Comparison of ENCODE assay signal across 18 cellular contexts in genomic region chr1:168317309-168317708, GRCh38. TPM values are rescaled to one million over a fixed set of nuclear protein-coding genes. Genes with fewer than 3 reads are reported as not detected.
DNase-seq lines count a peak whose midpoint lies in the region; ATAC-seq and TF ChIP-seq lines count a peak whose summit lies in the region.
"Had no signal": no experiment of that assay in that cellular context is flagged by ENCODE, and none has a peak within 500 bp of the region (broad histone marks: within the 10 kb centered on the region; RNA-seq: fewer than 3 reads in every experiment).

No MANE protein-coding gene starts in this region.

- no peak for DNase-seq in activated CD8-positive, alpha-beta memory T cell treated with anti-CD3 and anti-CD28 coated beads, Interleukin-2, amount 10 ng/mL, durations not matched to agents 7 days and 5 days
- no peak for DNase-seq in activated CD8-positive, alpha-beta memory T cell treated with anti-CD3 and anti-CD28 coated beads, Interleukin-2, amount 50 U/mL, for 4 hours
- peak; percentile 94 for DNase-seq in MM.1S
- peak; percentile 35 for DNase-seq in activated CD4-positive, alpha-beta memory T cell treated with anti-CD3 and anti-CD28 coated beads, Interleukin-2, amount 10 ng/mL, durations not matched to agents 7 days and 5 days
- no peak for DNase-seq in NCI-H187 (lab: John Stamatoyannopoulos, UW)
- DNase-seq in DMS 273 (lab: John Stamatoyannopoulos, UW; ENCODE audit: unreplicated experiment), result no peak
- DNase-seq: BE2C; CD4-positive, alpha-beta memory T cell; DMS153; DND-41; GDM1; HCEC 1CT; HFFc6 had no signal

- H3K4me1 Mint-ChIP-seq in activated CD8-positive, alpha-beta memory T cell treated with anti-CD3 and anti-CD28 coated beads, Interleukin-2, amount 10 ng/mL, durations not matched to agents 7 days and 5 days, result peaks cover 48% of the 10 kb centered on the region
- H3K4me1 Mint-ChIP-seq in activated CD4-positive, alpha-beta memory T cell treated with anti-CD3 and anti-CD28 coated beads, Interleukin-2, amount 10 ng/mL, durations not matched to agents 7 days and 5 days, result peaks cover 58% of the 10 kb centered on the region

- H3K9me3 Mint-ChIP-seq in activated CD8-positive, alpha-beta memory T cell treated with anti-CD3 and anti-CD28 coated beads, Interleukin-2, amount 10 ng/mL, durations not matched to agents 7 days and 5 days (ENCODE audit: low read depth), result no peaks in the 10 kb centered on the region
- H3K9me3 Mint-ChIP-seq in activated CD4-positive, alpha-beta memory T cell treated with anti-CD3 and anti-CD28 coated beads, Interleukin-2, amount 10 ng/mL, durations not matched to agents 7 days and 5 days, result peaks cover 9% of the 10 kb centered on the region
- H3K9me3 Mint-ChIP-seq: HFFc6 had no signal

- H3K36me3 ChIP-seq in KOPT-K1 (ENCODE audit: insufficient read depth, low read length), result no peaks in the 10 kb centered on the region
- no peaks in the 10 kb centered on the region for H3K36me3 ChIP-seq in MM.1S (replicated peaks; ENCODE audit: insufficient read depth, low read length)
- H3K36me3 ChIP-seq: BE2C had no signal

- H3K79me2 ChIP-seq in MM.1S (ENCODE audit: low read length), result no peaks in the 10 kb centered on the region

- H3K27me3 Mint-ChIP-seq in activated CD8-positive, alpha-beta memory T cell treated with anti-CD3 and anti-CD28 coated beads, Interleukin-2, amount 10 ng/mL, durations not matched to agents 7 days and 5 days, result no peaks in the 10 kb centered on the region
- no peaks in the 10 kb centered on the region for H3K27me3 Mint-ChIP-seq in activated CD4-positive, alpha-beta memory T cell treated with anti-CD3 and anti-CD28 coated beads, Interleukin-2, amount 10 ng/mL, durations not matched to agents 7 days and 5 days
- H3K27me3 Mint-ChIP-seq: CD4-positive, alpha-beta memory T cell had no signal

- H3K4me2 ChIP-seq in MM.1S (ENCODE audit: low read depth, low read length), result peak overlapping the region; percentile 43
- H3K4me2 ChIP-seq: A549 had no signal

- H3K9me2 ChIP-seq in MM.1S (replicated peaks; ENCODE audit: insufficient read depth, low read length), result no peaks in the 10 kb centered on the region

- CTCF ChIA-PET in activated CD8-positive, alpha-beta memory T cell treated with anti-CD3 and anti-CD28 coated beads, Interleukin-2, amount 10 ng/mL, durations not matched to agents 7 days and 5 days (lab: Charles Lee), result interaction anchor here (0.6 kb wide), 1 partner anchor 80 kb away, joined by 4 read pairs; no protein-coding TSS in a partner anchor
- CTCF ChIA-PET in activated CD4-positive, alpha-beta memory T cell treated with anti-CD3 and anti-CD28 coated beads, Interleukin-2, amount 10 ng/mL, durations not matched to agents 7 days and 5 days (lab: Charles Lee), result no interaction called here

- POLR2A ChIA-PET in activated CD4-positive, alpha-beta memory T cell treated with anti-CD3 and anti-CD28 coated beads, Interleukin-2, amount 10 ng/mL, durations not matched to agents 7 days and 5 days (lab: Charles Lee), result no interaction called here

- no peak for TF ChIP-seq CTCF in MM.1S (IDR thresholded peaks at IDR 0.05; ENCODE audit: low read length)

- no peak overlapping the region for H3K4me3 Mint-ChIP-seq in activated CD8-positive, alpha-beta memory T cell treated with anti-CD3 and anti-CD28 coated beads, Interleukin-2, amount 10 ng/mL, durations not matched to agents 7 days and 5 days
- no peak overlapping the region for H3K4me3 Mint-ChIP-seq in activated CD4-positive, alpha-beta memory T cell treated with anti-CD3 and anti-CD28 coated beads, Interleukin-2, amount 10 ng/mL, durations not matched to agents 7 days and 5 days
- H3K4me3 Mint-ChIP-seq: CD4-positive, alpha-beta memory T cell; HFFc6 had no signal

- 0 out of 2 replicates have a peak overlapping the region, but pooled peaks have one; percentile 2 for H3K4me3 ChIP-seq in MM.1S (ENCODE audit: low read length)
- H3K4me3 ChIP-seq: A549 had no signal

- peak overlapping the region; percentile 4 for H3K27ac Mint-ChIP-seq in activated CD8-positive, alpha-beta memory T cell treated with anti-CD3 and anti-CD28 coated beads, Interleukin-2, amount 10 ng/mL, durations not matched to agents 7 days and 5 days
- peak overlapping the region; percentile 65 for H3K27ac Mint-ChIP-seq in activated CD4-positive, alpha-beta memory T cell treated with anti-CD3 and anti-CD28 coated beads, Interleukin-2, amount 10 ng/mL, durations not matched to agents 7 days and 5 days
- H3K27ac Mint-ChIP-seq: CD4-positive, alpha-beta memory T cell; HFFc6 had no signal

- ATAC-seq in activated CD8-positive, alpha-beta memory T cell treated with anti-CD3 and anti-CD28 coated beads, Interleukin-2, amount 10 ng/mL, durations not matched to agents 7 days and 5 days, result no peak
- ATAC-seq in GM21528 (IDR thresholded peaks at IDR 0.05; ENCODE audit: low FRiP score, unreplicated experiment), result no peak
- ATAC-seq: A549, HepG2 had no signal

- H4K20me1 ChIP-seq in MM.1S (ENCODE audit: insufficient read depth, low read length), result no peaks in the 10 kb centered on the region

- H3K36me3 Mint-ChIP-seq in activated CD8-positive, alpha-beta memory T cell treated with anti-CD3 and anti-CD28 coated beads, Interleukin-2, amount 10 ng/mL, durations not matched to agents 7 days and 5 days, result peaks cover 13% of the 10 kb centered on the region
- H3K36me3 Mint-ChIP-seq in activated CD4-positive, alpha-beta memory T cell treated with anti-CD3 and anti-CD28 coated beads, Interleukin-2, amount 10 ng/mL, durations not matched to agents 7 days and 5 days (ENCODE audit: low read depth), result peaks cover 28% of the 10 kb centered on the region

- H3K9me3 ChIP-seq in KOPT-K1 (ENCODE audit: insufficient read depth, low read length, poor library complexity, severe bottlenecking) (no peaks in the 10 kb centered on the region), MM.1S (replicated peaks; ENCODE audit: insufficient read depth, low read length) (no peaks in the 10 kb centered on the region)
- H3K9me3 ChIP-seq: A549, BE2C had no signal

- peak overlapping the region; percentile 72 for H3K27ac ChIP-seq in KOPT-K1 (ENCODE audit: low read depth, low read length, poor library complexity, severe bottlenecking)
- peak overlapping the region; percentile 66; the same call in 1 of the 2 replicates for H3K27ac ChIP-seq in MM.1S (ENCODE audit: low read length)
- H3K27ac ChIP-seq: A549, C4-2B had no signal

- H3K27me3 ChIP-seq in MM.1S (replicated peaks; ENCODE audit: insufficient read depth, low read length), result no peaks in the 10 kb centered on the region
- H3K27me3 ChIP-seq: BE2C had no signal

- H2AFZ ChIP-seq in MM.1S (ENCODE audit: low read length), result peak overlapping the region; percentile 9; the same call in 1 of the 2 replicates

- H3K9ac ChIP-seq in MM.1S (ENCODE audit: low read length), result peak overlapping the region; percentile 11; the same call in 1 of the 2 replicates

- H3K4me1 ChIP-seq in MM.1S (ENCODE audit: low read length), result peaks cover 82% of the 10 kb centered on the region
- H3K4me1 ChIP-seq: BE2C had no signal

- peaks cover 17% of the 10 kb centered on the region for H3F3A ChIP-seq in MM.1S (ENCODE audit: insufficient read depth, low read length)

RNA-seq across cellular contexts. Expression of gene TBX19, which starts 36.6 kb away (rescaled TPM):
- 1 to 10 TPM; 2.0 to 3.6 TPM for total RNA-seq in activated CD8-positive, alpha-beta memory T cell treated with anti-CD3 and anti-CD28 coated beads, Interleukin-2, amount 10 ng/mL, durations not matched to agents 7 days and 5 days
- 1 to 10 TPM; 2.4 TPM for total RNA-seq in activated CD4-positive, alpha-beta memory T cell treated with anti-CD3 and anti-CD28 coated beads, Interleukin-2, amount 10 ng/mL, durations not matched to agents 7 days and 5 days

Comparison
In these comparisons a context has a peak if more than half of its experiments do, and no peak if none do; other contexts are left out.
1. DNase-seq: peak in MM.1S (single experiment) and activated CD4-positive, alpha-beta memory T cell treated with anti-CD3 and anti-CD28 coated beads, Interleukin-2, amount 10 ng/mL, durations not matched to agents 7 days and 5 days (single experiment); none in activated CD8-positive, alpha-beta memory T cell treated with anti-CD3 and anti-CD28 coated beads, Interleukin-2, amount 10 ng/mL, durations not matched to agents 7 days and 5 days (single experiment), activated CD8-positive, alpha-beta memory T cell treated with anti-CD3 and anti-CD28 coated beads, Interleukin-2, amount 50 U/mL, for 4 hours (single experiment), NCI-H187 (0 of 2) and DMS 273 (single experiment).